1 cellular context compared by ENCODE assay signal in the genomic region with DNA sequence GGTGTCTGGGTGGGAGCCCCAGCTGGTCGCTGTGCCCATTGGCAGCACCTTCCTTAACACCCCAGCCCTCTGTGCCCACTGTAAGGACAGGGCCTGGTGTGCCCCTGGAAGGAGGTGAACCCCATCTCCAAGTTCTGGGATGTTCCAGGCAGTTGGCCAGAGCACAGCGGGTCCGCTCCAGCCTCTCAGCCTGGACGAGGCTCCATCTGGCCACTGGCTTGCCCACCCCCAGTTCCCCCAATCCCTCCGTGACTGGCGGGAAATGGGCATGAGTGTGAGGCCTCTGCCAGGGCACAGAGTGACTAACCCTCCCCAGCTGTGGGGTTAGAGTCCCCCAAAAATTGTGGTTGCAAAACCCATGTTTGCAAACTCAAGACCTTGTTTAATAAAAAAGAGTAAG.
TF ChIP-seq lines count a peak whose summit lies in the region.

No MANE protein-coding gene starts in this region.

TF ChIP-seq in A549, 52 proteins besides CTCF, POLR2A, EP300 and RAD21 (continued from another document):
- TF ChIP-seq, protein P1, sequence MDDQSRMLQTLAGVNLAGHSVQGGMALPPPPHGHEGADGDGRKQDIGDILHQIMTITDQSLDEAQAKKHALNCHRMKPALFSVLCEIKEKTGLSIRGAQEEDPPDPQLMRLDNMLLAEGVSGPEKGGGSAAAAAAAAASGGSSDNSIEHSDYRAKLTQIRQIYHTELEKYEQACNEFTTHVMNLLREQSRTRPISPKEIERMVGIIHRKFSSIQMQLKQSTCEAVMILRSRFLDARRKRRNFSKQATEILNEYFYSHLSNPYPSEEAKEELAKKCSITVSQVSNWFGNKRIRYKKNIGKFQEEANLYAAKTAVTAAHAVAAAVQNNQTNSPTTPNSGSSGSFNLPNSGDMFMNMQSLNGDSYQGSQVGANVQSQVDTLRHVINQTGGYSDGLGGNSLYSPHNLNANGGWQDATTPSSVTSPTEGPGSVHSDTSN (IDR thresholded peaks at IDR 0.05): no peak
- no peak for TF ChIP-seq SMC3 (IDR thresholded peaks at IDR 0.05)
- no peak for TF ChIP-seq FOSB (CRISPR knock-in tag; IDR thresholded peaks at IDR 0.05)
- no peak for TF ChIP-seq TP53 (CRISPR knock-in tag; IDR thresholded peaks at IDR 0.05)
- no peak for TF ChIP-seq RNF2 (IDR thresholded peaks at IDR 0.05; ENCODE audit: borderline replicate concordance, low read depth)
- no peak for TF ChIP-seq FOXS1 (CRISPR knock-in tag; IDR thresholded peaks at IDR 0.05)
- no peak for TF ChIP-seq ZSCAN20 (CRISPR knock-in tag; IDR thresholded peaks at IDR 0.05)
- TF ChIP-seq, protein P2, sequence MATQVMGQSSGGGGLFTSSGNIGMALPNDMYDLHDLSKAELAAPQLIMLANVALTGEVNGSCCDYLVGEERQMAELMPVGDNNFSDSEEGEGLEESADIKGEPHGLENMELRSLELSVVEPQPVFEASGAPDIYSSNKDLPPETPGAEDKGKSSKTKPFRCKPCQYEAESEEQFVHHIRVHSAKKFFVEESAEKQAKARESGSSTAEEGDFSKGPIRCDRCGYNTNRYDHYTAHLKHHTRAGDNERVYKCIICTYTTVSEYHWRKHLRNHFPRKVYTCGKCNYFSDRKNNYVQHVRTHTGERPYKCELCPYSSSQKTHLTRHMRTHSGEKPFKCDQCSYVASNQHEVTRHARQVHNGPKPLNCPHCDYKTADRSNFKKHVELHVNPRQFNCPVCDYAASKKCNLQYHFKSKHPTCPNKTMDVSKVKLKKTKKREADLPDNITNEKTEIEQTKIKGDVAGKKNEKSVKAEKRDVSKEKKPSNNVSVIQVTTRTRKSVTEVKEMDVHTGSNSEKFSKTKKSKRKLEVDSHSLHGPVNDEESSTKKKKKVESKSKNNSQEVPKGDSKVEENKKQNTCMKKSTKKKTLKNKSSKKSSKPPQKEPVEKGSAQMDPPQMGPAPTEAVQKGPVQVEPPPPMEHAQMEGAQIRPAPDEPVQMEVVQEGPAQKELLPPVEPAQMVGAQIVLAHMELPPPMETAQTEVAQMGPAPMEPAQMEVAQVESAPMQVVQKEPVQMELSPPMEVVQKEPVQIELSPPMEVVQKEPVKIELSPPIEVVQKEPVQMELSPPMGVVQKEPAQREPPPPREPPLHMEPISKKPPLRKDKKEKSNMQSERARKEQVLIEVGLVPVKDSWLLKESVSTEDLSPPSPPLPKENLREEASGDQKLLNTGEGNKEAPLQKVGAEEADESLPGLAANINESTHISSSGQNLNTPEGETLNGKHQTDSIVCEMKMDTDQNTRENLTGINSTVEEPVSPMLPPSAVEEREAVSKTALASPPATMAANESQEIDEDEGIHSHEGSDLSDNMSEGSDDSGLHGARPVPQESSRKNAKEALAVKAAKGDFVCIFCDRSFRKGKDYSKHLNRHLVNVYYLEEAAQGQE (IDR thresholded peaks at IDR 0.05): no peak
